Comparison of ENCODE assay signal across 9 cellular contexts in genomic region chr6:108134213-108134973, GRCh38. TPM values are rescaled to one million over a fixed set of nuclear protein-coding genes. Genes with fewer than 3 reads are reported as not detected.
DNase-seq lines count a peak whose midpoint lies in the region; TF ChIP-seq lines count a peak whose summit lies in the region.
"Had no signal": no experiment of that assay in that cellular context is flagged by ENCODE, and none has a peak within 500 bp of the region (broad histone marks: within the 10 kb centered on the region; RNA-seq: fewer than 3 reads in every experiment).

No MANE protein-coding gene starts in this region.

- H3K36me3 ChIP-seq in DOHH2 (ENCODE audit: control insufficient read depth, low read length) (no peaks in the 10 kb centered on the region), Peyer's patch (no peaks in the 10 kb centered on the region), fibroblast of lung (ENCODE audit: control insufficient read depth, insufficient read depth, low read length) (no peaks in the 10 kb centered on the region)

- H3K9ac ChIP-seq in fibroblast of lung (ENCODE audit: insufficient read depth, low read length), result no peak overlapping the region

- H2AFZ ChIP-seq in fibroblast of lung (ENCODE audit: low read length), result no peak overlapping the region

- H3K4me3 ChIP-seq in DOHH2 (ENCODE audit: low read length), result no peak overlapping the region
- H3K4me3 ChIP-seq in Peyer's patch, result peak overlapping the region in 3 of 4 donors; percentile 36 to 54 (median 50)
- peak overlapping the region in 2 of 4 experiments; percentile 46 for H3K4me3 ChIP-seq in fibroblast of lung (replicated peaks in 1 of 4; ENCODE audit: control extremely low read depth in 1 of 4, insufficient read depth in 1 of 4, low read depth in 3 of 4, low read length in 4 of 4)

- no peak for TF ChIP-seq POLR2A in Peyer's patch (IDR thresholded peaks at IDR 0.05)

- H3K27ac ChIP-seq in DOHH2 (ENCODE audit: low read depth, low read length), result no peak overlapping the region
- no peak overlapping the region for H3K27ac ChIP-seq in Peyer's patch
- no peak overlapping the region for H3K27ac ChIP-seq in fibroblast of lung (ENCODE audit: insufficient read depth, low read length)

- H3K4me1 ChIP-seq in DOHH2 (ENCODE audit: control insufficient read depth, low read length) (no peaks in the 10 kb centered on the region), Peyer's patch (peaks cover 0 to 11% (median 3%) of the 10 kb centered on the region in 4 donors), fibroblast of lung (ENCODE audit: control insufficient read depth, extremely low read depth, insufficient read depth, low read length) (no peaks in the 10 kb centered on the region)

- H3K27me3 ChIP-seq in DOHH2 (ENCODE audit: control insufficient read depth, low read length) (peaks cover 42% of the 10 kb centered on the region), Peyer's patch (peaks cover 0 to 12% of the 10 kb centered on the region in 2 donors), fibroblast of lung (ENCODE audit: control insufficient read depth, insufficient read depth, low read length) (peaks cover 7% of the 10 kb centered on the region)

- no peaks in the 10 kb centered on the region for H3K9me2 ChIP-seq in DOHH2 (replicated peaks; ENCODE audit: control insufficient read depth, low read length)

- no peak for TF ChIP-seq CTCF in DOHH2 (IDR thresholded peaks at IDR 0.05; ENCODE audit: low read depth, low read length, poor library complexity, severe bottlenecking)
- TF ChIP-seq CTCF in Peyer's patch (IDR thresholded peaks at IDR 0.05), result no peak
- TF ChIP-seq CTCF in fibroblast of lung (conservative IDR thresholded peaks at IDR 0.05 in 1 of 2, IDR thresholded peaks at IDR 0.05 in 1 of 2; ENCODE audit: low read depth in 1 of 2, low read length in 2 of 2), result no peak

- H3K79me2 ChIP-seq in DOHH2 (ENCODE audit: control insufficient read depth, low read length), result no peaks in the 10 kb centered on the region
- H3K79me2 ChIP-seq in fibroblast of lung (ENCODE audit: control insufficient read depth, insufficient read depth, low read length), result no peaks in the 10 kb centered on the region

- no peaks in the 10 kb centered on the region for H3F3A ChIP-seq in DOHH2 (ENCODE audit: control insufficient read depth, insufficient read depth)

- DNase-seq in Peyer's patch, result no peak
- no peak for DNase-seq in fibroblast of lung (ENCODE audit: low read depth in 2 of 2)
- DNase-seq in retina, result peak; percentile 64
- no peak for DNase-seq in NCI-H2081 (lab: John Stamatoyannopoulos, UW)
- no peak for DNase-seq in SW 1271 (lab: John Stamatoyannopoulos, UW)
- DNase-seq in T-helper 9 cell, result no peak
- no peak for DNase-seq in hypothalamus (lab: John Stamatoyannopoulos, UW)
- DNase-seq: activated CD4-positive, alpha-beta T cell treated with anti-CD3 and anti-CD28 coated beads, Interleukin-2, amount 50 U/mL, for 4 hours had no signal

- H4K20me1 ChIP-seq in DOHH2 (ENCODE audit: control insufficient read depth, insufficient read depth, low read depth, low read length) (no peaks in the 10 kb centered on the region), fibroblast of lung (ENCODE audit: control insufficient read depth, extremely low read depth, insufficient read depth, low read length) (no peaks in the 10 kb centered on the region)

- H3K4me2 ChIP-seq in DOHH2 (ENCODE audit: low read length), result peak overlapping the region; percentile 21; the same call in 1 of the 2 replicates
- peak overlapping the region; percentile 21 for H3K4me2 ChIP-seq in fibroblast of lung (ENCODE audit: extremely low read depth, insufficient read depth, low read length)

- H3K9me3 ChIP-seq in DOHH2 (ENCODE audit: control insufficient read depth, insufficient read depth, low read length), result no peaks in the 10 kb centered on the region
- no peaks in the 10 kb centered on the region for H3K9me3 ChIP-seq in Peyer's patch
- H3K9me3 ChIP-seq in fibroblast of lung (ENCODE audit: control insufficient read depth, insufficient read depth, low read depth, low read length), result no peaks in the 10 kb centered on the region

RNA-seq across cellular contexts. Expression of gene NR2E1, which starts 31.4 kb away (rescaled TPM):
- total RNA-seq in Peyer's patch (not detected), fibroblast of lung (not detected in 2 replicates)
- not detected in 2 replicates for polyA plus RNA-seq in fibroblast of lung
- polyA plus RNA-seq in fibroblast of lung (2012), result not detected in 2 replicates
- polyA minus RNA-seq in fibroblast of lung (ENCODE audit: low replicate concordance), result not detected in 2 replicates

RNA-seq across cellular contexts. Expression of gene OSTM1, which starts 59.9 kb away (rescaled TPM):
- total RNA-seq in Peyer's patch (10 to 100 TPM; 25.6 to 47.0 (median 36.6) TPM), fibroblast of lung (31.3 and 31.9 TPM in 2 replicates)
- polyA plus RNA-seq in fibroblast of lung, result 23.8 and 37.0 TPM in 2 replicates
- polyA plus RNA-seq in fibroblast of lung (2012), result 24.1 and 29.6 TPM in 2 replicates
- polyA minus RNA-seq in fibroblast of lung (ENCODE audit: low replicate concordance), result 3.8 and 21.0 TPM in 2 replicates
